In genomic region chrX:96721398-96721797, GRCh38 we compare ENCODE assay signal across 10 cellular contexts. TPM values are rescaled to one million over a fixed set of nuclear protein-coding genes. Genes with fewer than 3 reads are reported as not detected.
DNase-seq lines count a peak whose midpoint lies in the region; ATAC-seq and TF ChIP-seq lines count a peak whose summit lies in the region.
"Had no signal": no experiment of that assay in that cellular context is flagged by ENCODE, and none has a peak within 500 bp of the region (broad histone marks: within the 10 kb centered on the region; RNA-seq: fewer than 3 reads in every experiment).

No MANE protein-coding gene starts in this region.

- DNase-seq in left kidney (ENCODE audit: low read depth, low spot score) (peak; percentile 19), NCI-H146 (lab: John Stamatoyannopoulos, UW) (no peak), UCSD-AML1 (lab: John Stamatoyannopoulos, UW; ENCODE audit: unreplicated experiment) (no peak), heart right ventricle (no peak)
- DNase-seq: DND-41, ovary had no signal

- peaks cover 0 to 19% (median 0%) of the 10 kb centered on the region in 3 donors for H3K4me1 ChIP-seq in gastroesophageal sphincter
- peaks cover 0 to 10% (median 0%) of the 10 kb centered on the region in 9 donors for H3K4me1 ChIP-seq in heart right ventricle

- H3K27me3 ChIP-seq in gastroesophageal sphincter (no peaks in the 10 kb centered on the region), heart right ventricle (peaks cover 0 to 5% (median 0%) of the 10 kb centered on the region in 7 donors)
- H3K27me3 ChIP-seq: ovary had no signal

- H3K9me3 ChIP-seq in gastroesophageal sphincter (no peaks in the 10 kb centered on the region), heart right ventricle (peaks cover 0 to 10% (median 0%) of the 10 kb centered on the region in 11 donors)
- H3K9me3 ChIP-seq: ovary had no signal

- TF ChIP-seq CTCF in gastroesophageal sphincter (IDR thresholded peaks at IDR 0.05) (no peak), heart right ventricle (IDR thresholded peaks at IDR 0.05) (no peak)

- intact Hi-C loops in heart right ventricle (cut with DNase I) = no loop called here

- H3K36me3 ChIP-seq in gastroesophageal sphincter (no peaks in the 10 kb centered on the region), heart right ventricle (no peaks in the 10 kb centered on the region)
- H3K36me3 ChIP-seq: ovary had no signal

- ATAC-seq in GM18861 (IDR thresholded peaks at IDR 0.05; ENCODE audit: unreplicated experiment) (peak; percentile 99), GM21619 (IDR thresholded peaks at IDR 0.05; ENCODE audit: unreplicated experiment) (peak; percentile 100), HG03342 (IDR thresholded peaks at IDR 0.05; ENCODE audit: unreplicated experiment) (peak; percentile 99), gastroesophageal sphincter (no peak), heart right ventricle (no peak)

- TF ChIP-seq POLR2A in gastroesophageal sphincter (IDR thresholded peaks at IDR 0.05) = no peak

- H3K27ac ChIP-seq in gastroesophageal sphincter (no peak overlapping the region), heart right ventricle (no peak overlapping the region)
- H3K27ac ChIP-seq: ovary had no signal

- TF ChIP-seq EP300 in gastroesophageal sphincter (IDR thresholded peaks at IDR 0.05) = no peak

- H3K4me3 ChIP-seq in gastroesophageal sphincter (no peak overlapping the region), heart right ventricle (no peak overlapping the region)
- H3K4me3 ChIP-seq: ovary had no signal

RNA-seq across cellular contexts. Expression of gene DIAPH2, which starts 36.8 kb away (rescaled TPM):
- total RNA-seq in gastroesophageal sphincter (10 to 100 TPM; 46.1 to 93.9 (median 76.5) TPM), heart right ventricle (10 to 100 TPM in 6 of 10 donors, 1 to 10 TPM in 4; 7.2 to 13.6 (median 10.7) TPM)
- polyA plus RNA-seq in heart right ventricle = 1 to 10 TPM; 1.8 to 4.2 TPM

Comparison
In these comparisons a context has a peak if more than half of its experiments do, and no peak if none do; other contexts are left out.
1. ATAC-seq: peak in GM18861 (single experiment), GM21619 (single experiment) and HG03342 (single experiment); none in gastroesophageal sphincter (single experiment) and heart right ventricle (0 of 8).